8 cellular contexts compared by ENCODE assay signal in the genomic region with DNA sequence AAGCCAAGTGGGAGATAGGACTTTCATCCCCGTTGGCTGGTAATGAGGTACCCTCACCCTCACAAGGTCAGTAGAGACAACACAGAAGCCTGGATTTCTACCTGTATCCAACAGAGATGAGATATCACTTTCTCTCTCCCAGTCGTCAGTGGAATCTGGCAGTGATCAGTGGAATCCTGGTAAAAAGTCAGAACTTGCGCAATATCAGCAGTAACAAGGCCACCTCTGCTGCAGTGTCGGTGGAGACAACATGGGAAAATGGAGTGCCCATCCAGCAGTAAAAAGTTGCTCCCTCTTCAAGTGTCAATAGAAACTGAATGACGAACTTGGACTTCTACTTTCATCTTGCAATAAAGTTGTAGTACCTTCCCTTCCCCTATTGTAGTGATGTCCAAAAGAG.
"Had no signal": no experiment of that assay in that cellular context is flagged by ENCODE, and none has a peak within 500 bp of the region (broad histone marks: within the 10 kb centered on the region; RNA-seq: fewer than 3 reads in every experiment).

No MANE protein-coding gene starts in this region.

- DNase-seq: H7, HFFc6, KG1 had no signal

- H3K4me2 ChIP-seq: GM23338 had no signal

- ATAC-seq: GM23338, HCT116, K562 had no signal

- H3K4me1 ChIP-seq: HAP-1 had no signal

- H3K27ac ChIP-seq: HL-60 had no signal

- H3K4me3 ChIP-seq: GM23338, HAP-1, K562 had no signal

- H3K36me3 ChIP-seq: HAP-1 had no signal

- H2AFZ ChIP-seq: GM23338 had no signal

- H3K9me3 ChIP-seq: HAP-1 had no signal
